9 cellular contexts compared by ENCODE assay signal in genomic region chr17:82300707-82301270, GRCh38. TPM values are rescaled to one million over a fixed set of nuclear protein-coding genes. Genes with fewer than 3 reads are reported as not detected.
DNase-seq lines count a peak whose midpoint lies in the region; ATAC-seq and TF ChIP-seq lines count a peak whose summit lies in the region.
"Had no signal": no experiment of that assay in that cellular context is flagged by ENCODE, and none has a peak within 500 bp of the region (broad histone marks: within the 10 kb centered on the region; RNA-seq: fewer than 3 reads in every experiment).

No MANE protein-coding gene starts in this region.

- BruUV-seq in Caco-2 (replicated peaks; lab: Mats Ljungman, UMichigan) (no TSS peak), IMR-90 (replicated peaks; lab: Mats Ljungman, UMichigan) (no TSS peak)

- H3K27me3 ChIP-seq in Caco-2 (replicated peaks; ENCODE audit: control insufficient read depth, insufficient read depth, low read length) (no peaks in the 10 kb centered on the region), IMR-90 (ENCODE audit: control insufficient read depth, insufficient read depth, low read length) (no peaks in the 10 kb centered on the region; the same call in 1 of the 2 replicates)

- H3K27ac Mint-ChIP-seq in Caco-2 (ENCODE audit: unreplicated experiment) = no peak overlapping the region

- H3K9me3 ChIP-seq in Caco-2 (no peaks in the 10 kb centered on the region), IMR-90 (ENCODE audit: control insufficient read depth, insufficient read depth, low read length) (no peaks in the 10 kb centered on the region)

- H2BK20ac ChIP-seq in IMR-90 (ENCODE audit: low read depth, low read length) = no peak overlapping the region

- dilution Hi-C loops in IMR-90 (cut with HindIII; ENCODE audit: low sequenced_read_pairs, unreplicated experiment) = no loop called here

- H4K8ac ChIP-seq in IMR-90 (ENCODE audit: low read depth in 2 of 2, low read length in 2 of 2) = no peak overlapping the region

- DNase-seq in Caco-2 (peak in 1 of 2 experiments; percentile 76), IMR-90 (peak; percentile 37), T1000 (lab: John Stamatoyannopoulos, UW) (peak; percentile 29), T47D (ENCODE audit: low read depth in 1 of 2, low spot score in 1 of 2) (peak; percentile 76 to 87), iris pigment epithelial cell (ENCODE audit: low read depth) (peak; percentile 35), kidney glomerular epithelial cell (lab: John Stamatoyannopoulos, UW) (no peak)
- DNase-seq in stimulated activated CD8-positive, alpha-beta memory T cell treated with anti-CD3 and anti-CD28 coated beads, Interleukin-4, amount 100 ng/mL, for 48 hours = peak; percentile 86

- TF ChIP-seq RAD21 in IMR-90 (IDR thresholded peaks at IDR 0.05; ENCODE audit: low read length) = peak; percentile 61

- H3K4ac ChIP-seq in IMR-90 (ENCODE audit: low read depth, low read length) = no peak overlapping the region

- H2AK5ac ChIP-seq in IMR-90 (ENCODE audit: low read depth, low read length) = peak overlapping the region; percentile 58; the same call in 1 of the 2 replicates

- H3K4me1 ChIP-seq in Caco-2 (peaks cover 36% of the 10 kb centered on the region), IMR-90 (ENCODE audit: control insufficient read depth, insufficient read depth, low read length) (peaks cover 18% of the 10 kb centered on the region)

- H4K20me1 ChIP-seq in IMR-90 (ENCODE audit: insufficient read depth, low read length) = no peaks in the 10 kb centered on the region; the same call in 1 of the 2 replicates

- TF ChIP-seq POLR2A in IMR-90 (IDR thresholded peaks at IDR 0.05; ENCODE audit: low read depth, low read length) = no peak

- H2BK15ac ChIP-seq in IMR-90 (ENCODE audit: low read depth, low read length) = no peak overlapping the region

- POLR2A ChIA-PET in Caco-2 (lab: Charles Lee) = interaction anchor here (1.0 kb wide), 1 partner anchor 8 kb away, joined by 3 read pairs; no protein-coding TSS in a partner anchor
- POLR2A ChIA-PET in IMR-90 (lab: Charles Lee; ENCODE audit: unreplicated experiment) = no interaction called here

- no peak overlapping the region for H3K4me3 Mint-ChIP-seq in Caco-2 (ENCODE audit: unreplicated experiment)

- H3K18ac ChIP-seq in IMR-90 (ENCODE audit: low read depth, low read length) = no peak overlapping the region

- 63% methylated on average over 6 of the region's 21 CpGs; no CpG with 5 or more reads in 1 of the 2 experiments for WGBS in IMR-90 (ENCODE audit: extremely low coverage in 2 of 2, insufficient read length in 1 of 2), 2 experiments

- H2BK120ac ChIP-seq in IMR-90 (ENCODE audit: low read depth, low read length) = peak overlapping the region; percentile 2; the same call in 1 of the 2 replicates

- no peak overlapping the region for H4K91ac ChIP-seq in IMR-90 (ENCODE audit: insufficient read depth, low read depth, low read length)

- intact Hi-C loops in Caco-2 (cut with micrococcal nuclease; ENCODE audit: unreplicated experiment) = no loop called here
- intact Hi-C loops in IMR-90 (cut with micrococcal nuclease) = no loop called here

- peaks cover 0 to 6% of the 10 kb centered on the region in 2 experiments; a peak in 1 of 4 replicates for H3K79me1 ChIP-seq in IMR-90 (ENCODE audit: low read depth in 1 of 2, low read length in 2 of 2)

- no peak overlapping the region for H3K4me3 ChIP-seq in Caco-2 (ENCODE audit: low read depth, low read length)
- H3K4me3 ChIP-seq in IMR-90 (ENCODE audit: insufficient read depth, low read depth, low read length) = no peak overlapping the region

- H2BK5ac ChIP-seq in IMR-90 (ENCODE audit: low read depth, low read length, poor library complexity, severe bottlenecking) = no peak overlapping the region

- in situ Hi-C loops in IMR-90 (cut with MboI; ENCODE audit: low sequenced_read_pairs) (no loop called here), T47D (cut with HindIII; ENCODE audit: low pct_unique_long_range_greater_than_20kb, low sequenced_read_pairs) (no loop called here)

- H3K9ac ChIP-seq in IMR-90 (ENCODE audit: low read depth, low read length) = no peak overlapping the region

- no peak overlapping the region for H3K4me2 ChIP-seq in IMR-90 (ENCODE audit: low read depth, low read length)

- peaks cover under 1% of the 10 kb centered on the region for H3K4me1 Mint-ChIP-seq in Caco-2 (ENCODE audit: low read depth, unreplicated experiment)

- H3K27ac ChIP-seq in IMR-90 (ENCODE audit: insufficient read depth, low read length) = no peak overlapping the region

- H3K56ac ChIP-seq in IMR-90 (ENCODE audit: extremely low read depth, insufficient read depth, low read length) = no peak overlapping the region

- TF ChIP-seq CTCF in Caco-2 (IDR thresholded peaks at IDR 0.05; ENCODE audit: insufficient read depth in 1 of 2, low read depth in 1 of 2, low read length in 1 of 2, severe bottlenecking in 1 of 2, unreplicated experiment in 1 of 2) = peak; percentile 66 to 85
- TF ChIP-seq CTCF in IMR-90 (conservative IDR thresholded peaks at IDR 0.05; ENCODE audit: low read depth, low read length) = peak; percentile 67

- no peaks in the 10 kb centered on the region for H3K27me3 Mint-ChIP-seq in Caco-2 (ENCODE audit: insufficient read depth, unreplicated experiment)

- ATAC-seq in IMR-90 (ENCODE audit: low read depth) = peak; percentile 25
- no peak for ATAC-seq in GM21717 (IDR thresholded peaks at IDR 0.05; ENCODE audit: unreplicated experiment)

- H2AK9ac ChIP-seq in IMR-90 (replicated peaks; ENCODE audit: low read depth, low read length, poor library complexity) = peak overlapping the region; percentile 67

- no peak overlapping the region for H4K5ac ChIP-seq in IMR-90 (ENCODE audit: low read depth, low read length)

- peak overlapping the region; percentile 63 for H2AFZ ChIP-seq in IMR-90 (replicated peaks; ENCODE audit: low read length, poor library complexity)

- H3K36me3 Mint-ChIP-seq in Caco-2 (ENCODE audit: insufficient read depth, unreplicated experiment) = no peaks in the 10 kb centered on the region

- no peak overlapping the region for H3K23ac ChIP-seq in IMR-90 (ENCODE audit: low read depth, low read length)

- H3K14ac ChIP-seq in IMR-90 (replicated peaks; ENCODE audit: low read depth, low read length) = no peak overlapping the region

- peaks cover 9% of the 10 kb centered on the region for H3K9me1 ChIP-seq in IMR-90 (ENCODE audit: insufficient read depth, low read length)

- H3K36me3 ChIP-seq in Caco-2 (ENCODE audit: control insufficient read depth, insufficient read depth, low read length) (no peaks in the 10 kb centered on the region), IMR-90 (ENCODE audit: control insufficient read depth, insufficient read depth, low read length) (no peaks in the 10 kb centered on the region)

- CTCF ChIA-PET in Caco-2 (lab: Charles Lee) (interaction anchor here (0.7 to 1.0 kb wide), 4 partner anchors 8 to 57 kb away, joined by 3 to 4 read pairs (median 3); no protein-coding TSS in a partner anchor), IMR-90 (lab: Yijun Ruan, JAX) (interaction anchor here (0.6 kb wide), 2 partner anchors 46 to 77 kb away, joined by 3 to 4 read pairs; no protein-coding TSS in a partner anchor)

- H3K9me3 Mint-ChIP-seq in Caco-2 (ENCODE audit: unreplicated experiment) = no peaks in the 10 kb centered on the region

TF ChIP-seq in IMR-90, 13 proteins besides CTCF, POLR2A, EP300 and RAD21:
- TF ChIP-seq MXI1 (IDR thresholded peaks at IDR 0.05; ENCODE audit: borderline replicate concordance, low read depth, low read length) (0 out of 2 replicates have a peak, but pooled peaks have one; percentile 26), RCOR1 (IDR thresholded peaks at IDR 0.05; ENCODE audit: insufficient replicate concordance, low read length) (no peak), MAZ (IDR thresholded peaks at IDR 0.05; ENCODE audit: borderline replicate concordance, low read depth, low read length) (peak; percentile 52; the same call in 1 of the 2 replicates), SMC3 (IDR thresholded peaks at IDR 0.05; ENCODE audit: low read depth, low read length) (peak; percentile 59), CEBPB (IDR thresholded peaks at IDR 0.05; ENCODE audit: low read depth, low read length) (no peak), ELK1 (IDR thresholded peaks at IDR 0.05; ENCODE audit: borderline replicate concordance, low read depth, low read length) (no peak)

RNA-seq across cellular contexts. Expression of gene CD7, which starts 16.6 kb away (rescaled TPM):
- 0.37 and 0.93 TPM in 2 replicates for total RNA-seq in Caco-2 (2022)
- not detected in 2 replicates for total RNA-seq in IMR-90 (2012; rRNA removed)
- polyA plus RNA-seq in IMR-90 (2012; rRNA removed) = not detected in 2 replicates
- polyA plus RNA-seq in IMR-90 (2012; cell fraction: cytosol; rRNA removed) = 0.18 TPM in 1 of 2 replicates, not detected in the other
- polyA plus RNA-seq in IMR-90 (2012; cell fraction: nucleus; rRNA removed; ENCODE audit: low replicate concordance) = 0.12 and 0.16 TPM in 2 replicates
- total RNA-seq: M059J had no signal

RNA-seq across cellular contexts. Expression of gene CSNK1D, which starts 27.3 kb away (rescaled TPM):
- total RNA-seq in Caco-2 (2022) = 196 TPM in 2 replicates
- 38.3 and 47.1 TPM in 2 replicates for total RNA-seq in IMR-90 (2012; rRNA removed)
- polyA plus RNA-seq in IMR-90 (2012; rRNA removed) = 144 and 186 TPM in 2 replicates
- polyA plus RNA-seq in IMR-90 (2012; cell fraction: cytosol; rRNA removed) = 131 and 159 TPM in 2 replicates
- polyA plus RNA-seq in IMR-90 (2012; cell fraction: nucleus; rRNA removed; ENCODE audit: low replicate concordance) = 373 and 817 TPM in 2 replicates

RNA-seq across cellular contexts. Expression of gene SECTM1, which starts 32.8 kb away (rescaled TPM):
- total RNA-seq in Caco-2 (2022) = 0.37 and 0.75 TPM in 2 replicates
- 1.7 and 2.3 TPM in 2 replicates for total RNA-seq in IMR-90 (2012; rRNA removed)
- polyA plus RNA-seq in IMR-90 (2012; rRNA removed) = 4.4 and 5.2 TPM in 2 replicates
- polyA plus RNA-seq in IMR-90 (2012; cell fraction: cytosol; rRNA removed) = 4.9 and 10.8 TPM in 2 replicates
- polyA plus RNA-seq in IMR-90 (2012; cell fraction: nucleus; rRNA removed; ENCODE audit: low replicate concordance) = 1.2 and 2.4 TPM in 2 replicates

RNA-seq across cellular contexts. Expression of gene TEX19, which starts 58.3 kb away (rescaled TPM):
- total RNA-seq in Caco-2 (2022) = 3.4 and 4.2 TPM in 2 replicates
- under 0.01 and 0.28 TPM in 2 replicates for total RNA-seq in IMR-90 (2012; rRNA removed)
- polyA plus RNA-seq in IMR-90 (2012; rRNA removed) = 0.03 and 0.13 TPM in 2 replicates
- polyA plus RNA-seq in IMR-90 (2012; cell fraction: cytosol; rRNA removed) = 0.05 and 0.06 TPM in 2 replicates
- 0.08 TPM in 1 of 2 replicates, not detected in the other for polyA plus RNA-seq in IMR-90 (2012; cell fraction: nucleus; rRNA removed; ENCODE audit: low replicate concordance)
